ENCODE assay signal across 9 cellular contexts in the genomic region with DNA sequence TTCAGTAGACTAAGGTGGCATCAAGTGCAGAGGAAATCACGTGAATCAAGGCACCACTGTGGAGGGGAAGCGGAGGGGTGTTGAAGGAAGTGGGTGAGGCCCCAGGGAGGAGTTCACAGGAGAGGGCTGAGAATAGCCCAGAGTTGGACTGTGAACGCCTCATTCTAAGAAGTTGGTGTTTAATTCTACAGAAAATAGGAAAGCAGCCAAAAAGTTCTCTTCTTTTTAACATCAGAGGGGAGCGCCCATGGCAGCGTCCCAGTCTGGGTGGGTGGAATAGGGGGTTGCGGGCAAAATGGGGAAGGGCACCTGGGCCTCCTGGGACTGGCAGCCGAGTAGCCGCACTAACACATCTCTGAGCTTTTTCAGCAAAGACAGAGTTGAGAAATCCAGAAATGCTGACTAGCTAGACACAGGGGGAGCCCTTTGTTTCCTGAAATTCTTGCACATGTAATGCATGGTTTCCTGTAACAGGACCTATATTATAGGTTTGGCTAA.
A peak's percentile ranks its signal among the peaks of the same experiment; 100 is the strongest.
DNase-seq lines count a peak whose midpoint lies in the region; ATAC-seq and TF ChIP-seq lines count a peak whose summit lies in the region.
"Had no signal": no experiment of that assay in that cellular context is flagged by ENCODE, and none has a peak within 500 bp of the region (broad histone marks: within the 10 kb centered on the region; RNA-seq: fewer than 3 reads in every experiment).

No MANE protein-coding gene starts in this region.

- no peaks in the 10 kb centered on the region for H3K9me2 ChIP-seq in DOHH2 (replicated peaks; ENCODE audit: control insufficient read depth, low read length)

- intact Hi-C loops in Calu3 (cut with micrococcal nuclease; ENCODE audit: unreplicated experiment): no loop called here

- TF ChIP-seq CTCF in DOHH2 (IDR thresholded peaks at IDR 0.05; ENCODE audit: low read depth, low read length, poor library complexity, severe bottlenecking) (no peak), Calu3 (IDR thresholded peaks at IDR 0.05; ENCODE audit: unreplicated experiment) (no peak), WERI-Rb-1 (IDR thresholded peaks at IDR 0.05; ENCODE audit: low read depth, low read length) (no peak)

- H3K4me1 Mint-ChIP-seq in Calu3 (ENCODE audit: low read depth, unreplicated experiment): peaks cover 26% of the 10 kb centered on the region

- H3K79me2 ChIP-seq in DOHH2 (ENCODE audit: control insufficient read depth, low read length): no peaks in the 10 kb centered on the region

- peaks cover 4 to 6% of the 10 kb centered on the region in 2 donors for H3K36me3 Mint-ChIP-seq in activated naive CD4-positive, alpha-beta T cell treated with anti-CD3 and anti-CD28 coated beads, Interleukin-2, amount 50 U/mL, for 72 hours
- H3K36me3 Mint-ChIP-seq in Calu3 (ENCODE audit: insufficient read depth, unreplicated experiment): no peaks in the 10 kb centered on the region

- CTCF ChIA-PET in Calu3 (lab: Charles Lee): no interaction called here

- H4K20me1 ChIP-seq in DOHH2 (ENCODE audit: control insufficient read depth, insufficient read depth, low read depth, low read length): no peaks in the 10 kb centered on the region

- peak overlapping the region; percentile 22 for H3K4me2 ChIP-seq in DOHH2 (ENCODE audit: low read length)

- H3K9me3 Mint-ChIP-seq in activated naive CD4-positive, alpha-beta T cell treated with anti-CD3 and anti-CD28 coated beads, Interleukin-2, amount 50 U/mL, for 72 hours: peaks cover 0 to 4% of the 10 kb centered on the region in 2 donors
- H3K9me3 Mint-ChIP-seq in Calu3 (ENCODE audit: low read depth, unreplicated experiment): no peaks in the 10 kb centered on the region

- H3K4me3 Mint-ChIP-seq in Calu3 (ENCODE audit: low read depth, unreplicated experiment): no peak overlapping the region

- H3K27me3 Mint-ChIP-seq in Calu3 (ENCODE audit: unreplicated experiment): no peaks in the 10 kb centered on the region

- no TSS peak for BruUV-seq in Calu3 (replicated peaks; lab: Mats Ljungman, UMichigan)

- H3K9me3 ChIP-seq in DOHH2 (ENCODE audit: control insufficient read depth, insufficient read depth, low read length) (no peaks in the 10 kb centered on the region), WERI-Rb-1 (ENCODE audit: severe bottlenecking) (no peaks in the 10 kb centered on the region)
- H3K9me3 ChIP-seq: body of pancreas had no signal

- peaks cover 2% of the 10 kb centered on the region; the same call in 1 of the 2 replicates for H3K27me3 ChIP-seq in DOHH2 (ENCODE audit: control insufficient read depth, low read length)
- H3K27me3 ChIP-seq in WERI-Rb-1 (ENCODE audit: insufficient read depth, low read depth, severe bottlenecking): no peaks in the 10 kb centered on the region
- H3K27me3 ChIP-seq: body of pancreas had no signal

- H3F3A ChIP-seq in DOHH2 (ENCODE audit: control insufficient read depth, insufficient read depth): no peaks in the 10 kb centered on the region

- H3K4me1 ChIP-seq in DOHH2 (ENCODE audit: control insufficient read depth, low read length): peaks cover 7% of the 10 kb centered on the region
- H3K4me1 ChIP-seq: body of pancreas had no signal

- H3K36me3 ChIP-seq in DOHH2 (ENCODE audit: control insufficient read depth, low read length): no peaks in the 10 kb centered on the region
- H3K36me3 ChIP-seq in WERI-Rb-1: no peaks in the 10 kb centered on the region

- DNase-seq in SKM-1 (lab: John Stamatoyannopoulos, UW; ENCODE audit: unreplicated experiment): peak; percentile 97
- peak; percentile 20 to 57 for DNase-seq in activated naive CD4-positive, alpha-beta T cell treated with anti-CD3 and anti-CD28 coated beads, Interleukin-2, amount 50 U/mL, for 72 hours (ENCODE audit: low spot score in 2 of 2)
- peak; percentile 59 for DNase-seq in stimulated activated CD4-positive, alpha-beta T cell treated with anti-CD3 and anti-CD28 coated beads, Interleukin-15, amount 100 ng/mL, for 24 hours
- DNase-seq in Calu3: no peak
- no peak for DNase-seq in NCI-H146 treated with DMSO at 0.1 percent for 48 hours (lab: John Stamatoyannopoulos, UW; ENCODE audit: unreplicated experiment)
- no peak for DNase-seq in WERI-Rb-1

- no peak overlapping the region for H3K27ac ChIP-seq in DOHH2 (ENCODE audit: low read depth, low read length)
- no peak overlapping the region for H3K27ac ChIP-seq in WERI-Rb-1
- H3K27ac ChIP-seq: body of pancreas had no signal

- H3K4me3 ChIP-seq in DOHH2 (ENCODE audit: low read length) (0 out of 2 replicates have a peak overlapping the region, but pooled peaks have one; percentile 2), WERI-Rb-1 (ENCODE audit: low read depth, low read length) (no peak overlapping the region)
- H3K4me3 ChIP-seq: body of pancreas had no signal

- H3K27ac Mint-ChIP-seq in activated naive CD4-positive, alpha-beta T cell treated with anti-CD3 and anti-CD28 coated beads, Interleukin-2, amount 50 U/mL, for 72 hours: peak overlapping the region; percentile 75 to 86
- H3K27ac Mint-ChIP-seq in Calu3 (ENCODE audit: unreplicated experiment): no peak overlapping the region

- ATAC-seq in HG02623 (IDR thresholded peaks at IDR 0.05; ENCODE audit: unreplicated experiment): peak; percentile 64
- ATAC-seq in activated naive CD4-positive, alpha-beta T cell treated with anti-CD3 and anti-CD28 coated beads, Interleukin-2, amount 50 U/mL, for 72 hours: peak; percentile 84 to 93
- ATAC-seq: body of pancreas had no signal

Comparison
In these comparisons a context has a peak if more than half of its experiments do, and no peak if none do; other contexts are left out.
1. DNase-seq: peak in SKM-1 (single experiment), activated naive CD4-positive, alpha-beta T cell treated with anti-CD3 and anti-CD28 coated beads, Interleukin-2, amount 50 U/mL, for 72 hours (2 of 2) and stimulated activated CD4-positive, alpha-beta T cell treated with anti-CD3 and anti-CD28 coated beads, Interleukin-15, amount 100 ng/mL, for 24 hours (single experiment); none in Calu3 (single experiment), NCI-H146 treated with DMSO at 0.1 percent for 48 hours (single experiment) and WERI-Rb-1 (single experiment).